20 cellular contexts compared by ENCODE assay signal in the genomic region with DNA sequence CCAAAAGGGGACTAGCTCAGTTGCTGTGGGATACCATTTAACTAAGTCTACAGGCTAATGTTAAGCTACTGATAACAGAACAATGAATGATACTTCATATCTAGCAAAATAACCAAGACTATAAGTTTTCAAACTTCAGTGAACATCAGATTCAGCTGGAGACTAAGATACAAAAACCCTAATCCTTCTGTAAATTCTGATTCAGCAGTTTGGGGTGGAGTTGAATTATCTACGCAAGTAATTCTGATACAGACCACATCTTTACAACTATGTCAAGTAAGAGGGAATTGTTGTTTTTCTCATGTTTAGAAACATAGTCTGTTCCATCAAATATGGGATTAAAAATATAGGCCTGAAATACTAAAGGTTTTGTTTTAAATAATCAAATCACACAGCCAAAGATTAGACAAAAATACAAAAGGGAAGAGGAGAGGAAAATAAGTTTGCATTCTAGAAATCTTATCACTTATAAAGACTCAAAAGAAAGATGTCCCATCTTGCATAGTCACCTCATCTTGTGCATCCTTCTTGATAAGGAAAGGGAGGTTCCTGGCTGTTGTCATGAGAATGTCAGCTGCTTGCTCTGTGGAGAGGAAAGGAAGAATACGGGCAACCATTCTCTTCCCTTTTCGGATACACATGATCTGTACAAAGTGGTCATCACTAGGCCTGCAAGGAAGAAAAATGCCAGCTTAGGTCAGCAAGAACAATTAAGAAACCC.
"Had no signal": no experiment of that assay in that cellular context is flagged by ENCODE, and none has a peak within 500 bp of the region (broad histone marks: within the 10 kb centered on the region; RNA-seq: fewer than 3 reads in every experiment).

No MANE protein-coding gene starts in this region.

- H3K27ac Mint-ChIP-seq: activated B cell treated with CpG ODN at 0.5 μM for 24 hours; activated CD4-positive, alpha-beta memory T cell treated with anti-CD3 and anti-CD28 coated beads for 36 hours; activated CD4-positive, alpha-beta T cell treated with anti-CD3 and anti-CD28 coated beads for 36 hours; activated CD8-positive, alpha-beta memory T cell treated with anti-CD3 and anti-CD28 coated beads, Interleukin-2, amount 10 ng/mL, durations not matched to agents 7 days and 5 days; activated naive CD8-positive, alpha-beta T cell treated with anti-CD3 and anti-CD28 coated beads, Interleukin-2, amount 10 ng/mL, durations not matched to agents 7 days and 5 days; natural killer cell treated with Interleukin-12 subunit alpha and Interleukin-12 subunit beta and Interleukin-15 and Interleukin-18, amount 100 ng/mL, for 72 hours had no signal

- H3K27me3 ChIP-seq: esophagus squamous epithelium, gastroesophageal sphincter, tibial artery had no signal

- H3K4me1 Mint-ChIP-seq: activated B cell treated with CpG ODN at 0.5 μM for 24 hours; activated CD8-positive, alpha-beta memory T cell treated with anti-CD3 and anti-CD28 coated beads, Interleukin-2, amount 10 ng/mL, durations not matched to agents 7 days and 5 days; activated naive CD8-positive, alpha-beta T cell treated with anti-CD3 and anti-CD28 coated beads, Interleukin-2, amount 10 ng/mL, durations not matched to agents 7 days and 5 days had no signal

- H3K4me3 ChIP-seq: coronary artery, esophagus squamous epithelium, gastroesophageal sphincter, left ventricle myocardium inferior, prostate gland, tibial artery had no signal

- H3K4me1 ChIP-seq: esophagus squamous epithelium, left ventricle myocardium inferior, prostate gland, tibial artery had no signal

- H3K9me3 ChIP-seq: esophagus squamous epithelium, gastroesophageal sphincter, left ventricle myocardium inferior, prostate gland, tibial artery had no signal

- H3K27me3 Mint-ChIP-seq: activated B cell treated with CpG ODN at 0.5 μM for 24 hours; activated CD4-positive, alpha-beta memory T cell treated with anti-CD3 and anti-CD28 coated beads for 36 hours; activated CD4-positive, alpha-beta T cell treated with anti-CD3 and anti-CD28 coated beads for 36 hours; activated CD8-positive, alpha-beta memory T cell treated with anti-CD3 and anti-CD28 coated beads, Interleukin-2, amount 10 ng/mL, durations not matched to agents 7 days and 5 days; activated naive CD8-positive, alpha-beta T cell treated with anti-CD3 and anti-CD28 coated beads, Interleukin-2, amount 10 ng/mL, durations not matched to agents 7 days and 5 days; natural killer cell treated with Interleukin-12 subunit alpha and Interleukin-12 subunit beta and Interleukin-15 and Interleukin-18, amount 100 ng/mL, for 72 hours had no signal

- H3K9me3 Mint-ChIP-seq: activated B cell treated with CpG ODN at 0.5 μM for 24 hours; activated CD4-positive, alpha-beta memory T cell treated with anti-CD3 and anti-CD28 coated beads for 36 hours; activated naive CD8-positive, alpha-beta T cell treated with anti-CD3 and anti-CD28 coated beads, Interleukin-2, amount 10 ng/mL, durations not matched to agents 7 days and 5 days; natural killer cell treated with Interleukin-12 subunit alpha and Interleukin-12 subunit beta and Interleukin-15 and Interleukin-18, amount 100 ng/mL, for 72 hours had no signal

- H3K4me3 Mint-ChIP-seq: activated B cell treated with CpG ODN at 0.5 μM for 24 hours; activated CD4-positive, alpha-beta memory T cell treated with anti-CD3 and anti-CD28 coated beads for 36 hours; activated CD4-positive, alpha-beta T cell treated with anti-CD3 and anti-CD28 coated beads for 36 hours; activated CD8-positive, alpha-beta memory T cell treated with anti-CD3 and anti-CD28 coated beads, Interleukin-2, amount 10 ng/mL, durations not matched to agents 7 days and 5 days; activated naive CD8-positive, alpha-beta T cell treated with anti-CD3 and anti-CD28 coated beads, Interleukin-2, amount 10 ng/mL, durations not matched to agents 7 days and 5 days; natural killer cell treated with Interleukin-12 subunit alpha and Interleukin-12 subunit beta and Interleukin-15 and Interleukin-18, amount 100 ng/mL, for 72 hours had no signal

- ATAC-seq: activated CD4-positive, alpha-beta T cell treated with anti-CD3 and anti-CD28 coated beads for 36 hours; activated CD8-positive, alpha-beta memory T cell treated with anti-CD3 and anti-CD28 coated beads, Interleukin-2, amount 10 ng/mL, durations not matched to agents 7 days and 5 days; gastroesophageal sphincter; natural killer cell treated with Interleukin-12 subunit alpha and Interleukin-12 subunit beta and Interleukin-15 and Interleukin-18, amount 100 ng/mL, for 72 hours had no signal

- H3K27ac ChIP-seq: coronary artery, esophagus squamous epithelium, gastroesophageal sphincter, left ventricle myocardium inferior, prostate gland, tibial artery had no signal

- DNase-seq: activated B cell treated with CpG ODN at 0.5 μM for 24 hours; activated CD4-positive, alpha-beta memory T cell treated with anti-CD3 and anti-CD28 coated beads for 36 hours; activated CD4-positive, alpha-beta T cell treated with anti-CD3 and anti-CD28 coated beads for 36 hours; activated CD8-positive, alpha-beta memory T cell treated with anti-CD3 and anti-CD28 coated beads, Interleukin-2, amount 10 ng/mL, durations not matched to agents 7 days and 5 days; activated naive CD4-positive, alpha-beta T cell treated with Interleukin-2 at 50 U/mL for 16 hours; activated naive CD8-positive, alpha-beta T cell treated with anti-CD3 and anti-CD28 coated beads, Interleukin-2, amount 10 ng/mL, durations not matched to agents 7 days and 5 days; activated T-cell treated with anti-CD3 and anti-CD28 coated beads for 4 hours; amygdala; esophagus squamous epithelium; head of caudate nucleus; hypothalamus; left ventricle myocardium inferior; midbrain; stimulated activated CD4-positive, alpha-beta T cell treated with anti-CD3 and anti-CD28 coated beads, Interleukin-2, amount 100 ng/mL, for 48 hours; stimulated activated naive CD4-positive, alpha-beta T cell; tibial artery had no signal
